In genomic region chr9:26892251-26893029, GRCh38 we compare ENCODE assay signal across 8 cellular contexts. TPM values are rescaled to one million over a fixed set of nuclear protein-coding genes. Genes with fewer than 3 reads are reported as not detected.
A peak's percentile ranks its signal among the peaks of the same experiment; 100 is the strongest.
DNase-seq lines count a peak whose midpoint lies in the region; TF ChIP-seq lines count a peak whose summit lies in the region.

CAAP1 (minus strand) TSS chr9:26892802; CDS start chr9:26892715, 87 bp downstream.

- H3K4me3 ChIP-seq in GM23248 (peak within 1 kb of the TSS; percentile 94), fibroblast of pulmonary artery (replicated peaks; ENCODE audit: low read depth, low read length) (peak within 1 kb of the TSS; percentile 98)

- peaks cover 22% of the 10 kb centered on the region for H3K4me1 Mint-ChIP-seq in nephron
- H3K4me1 Mint-ChIP-seq in stimulated activated naive CD8-positive, alpha-beta T cell treated with anti-CD3 and anti-CD28 coated beads, Interleukin-15, Interleukin-2, amounts not matched to agents 100 ng/mL and 50 ng/mL, for 24 hours (ENCODE audit: low read depth) = peaks cover 42% of the 10 kb centered on the region

- in situ Hi-C loops in GM23248 (cut with MboI) = no loop called here

- H3K36me3 Mint-ChIP-seq in nephron (ENCODE audit: low read depth) = peaks cover 7% of the 10 kb centered on the region
- peaks cover 7% of the 10 kb centered on the region for H3K36me3 Mint-ChIP-seq in stimulated activated naive CD8-positive, alpha-beta T cell treated with anti-CD3 and anti-CD28 coated beads, Interleukin-15, Interleukin-2, amounts not matched to agents 100 ng/mL and 50 ng/mL, for 24 hours (ENCODE audit: low read depth)

- no peaks in the 10 kb centered on the region; the same call in 1 of the 2 replicates for H4K20me1 ChIP-seq in GM23248 (ENCODE audit: insufficient read depth)

- peaks cover 2% of the 10 kb centered on the region for H3K9me3 Mint-ChIP-seq in nephron
- H3K9me3 Mint-ChIP-seq in stimulated activated naive CD8-positive, alpha-beta T cell treated with anti-CD3 and anti-CD28 coated beads, Interleukin-15, Interleukin-2, amounts not matched to agents 100 ng/mL and 50 ng/mL, for 24 hours = peaks cover 7% of the 10 kb centered on the region

- H3K27me3 Mint-ChIP-seq in nephron (ENCODE audit: low read depth) = peaks cover 4% of the 10 kb centered on the region
- no peaks in the 10 kb centered on the region for H3K27me3 Mint-ChIP-seq in stimulated activated naive CD8-positive, alpha-beta T cell treated with anti-CD3 and anti-CD28 coated beads, Interleukin-15, Interleukin-2, amounts not matched to agents 100 ng/mL and 50 ng/mL, for 24 hours

- H3K27me3 ChIP-seq in GM23248 (replicated peaks; ENCODE audit: insufficient read depth) = no peaks in the 10 kb centered on the region

- H3K27ac ChIP-seq in GM23248 (peak within 1 kb of the TSS; percentile 95), RWPE1 (peak within 1 kb of the TSS; percentile 99)

- peak within 1 kb of the TSS; percentile 99 for H3K4me2 ChIP-seq in GM23248 (ENCODE audit: unreplicated experiment)

- peak within 1 kb of the TSS; percentile 99 for H3K4me3 Mint-ChIP-seq in nephron
- H3K4me3 Mint-ChIP-seq in stimulated activated naive CD8-positive, alpha-beta T cell treated with anti-CD3 and anti-CD28 coated beads, Interleukin-15, Interleukin-2, amounts not matched to agents 100 ng/mL and 50 ng/mL, for 24 hours = peak within 1 kb of the TSS; percentile 97

- H3K36me3 ChIP-seq in GM23248 (ENCODE audit: low read depth) = no peaks in the 10 kb centered on the region

- H3K9me3 ChIP-seq in GM23248 (ENCODE audit: low read depth) = no peaks in the 10 kb centered on the region

- H3K27ac Mint-ChIP-seq in nephron = peak within 1 kb of the TSS; percentile 99 to 100 (median 99)
- H3K27ac Mint-ChIP-seq in stimulated activated naive CD8-positive, alpha-beta T cell treated with anti-CD3 and anti-CD28 coated beads, Interleukin-15, Interleukin-2, amounts not matched to agents 100 ng/mL and 50 ng/mL, for 24 hours = peak within 1 kb of the TSS; percentile 98

- peak within 1 kb of the TSS; percentile 97 for H2AFZ ChIP-seq in GM23248

- H3K9me2 ChIP-seq in GM23248 (ENCODE audit: insufficient read depth) = no peaks in the 10 kb centered on the region

- DNase-seq in EH (ENCODE audit: low read depth) (peak; percentile 92), GM23248 (peak; percentile 98), Kasumi-1 (lab: John Stamatoyannopoulos, UW) (peak; percentile 55 to 71), RWPE1 (ENCODE audit: low spot score) (peak; percentile 94), fibroblast of pulmonary artery (ENCODE audit: low read depth) (peak; percentile 93)
- DNase-seq in activated T-helper 9 cell treated with anti-CD3 and anti-CD28 coated beads, Interleukin-2, amount 50 U/mL, for 16 hours (ENCODE audit: low read depth) = peak; percentile 92

- peak within 1 kb of the TSS; percentile 92 for H3K9ac ChIP-seq in GM23248

- CTCF ChIA-PET in RWPE1 (lab: Yijun Ruan, JAX) = interaction anchor here (0.7 to 1.4 kb wide), 3 partner anchors 8 to 111 kb away, joined by 3 to 10 read pairs (median 5); no protein-coding TSS in a partner anchor

- peaks cover 45% of the 10 kb centered on the region for H3K79me2 ChIP-seq in GM23248 (ENCODE audit: insufficient read depth)

- H3K4me1 ChIP-seq in GM23248 (ENCODE audit: insufficient read depth) = peaks cover 13% of the 10 kb centered on the region; the same call in 1 of the 2 replicates

- POLR2A ChIA-PET in RWPE1 (lab: Yijun Ruan, JAX; ENCODE audit: low non-redundant PET) = no interaction called here

- WGBS in GM23248 (ENCODE audit: low coverage in 1 of 2, low lambda C conversion rate in 2 of 2, missing lambda C conversion rate in 2 of 2), 2 experiments = 0 to 1% methylated on average over 61 to 70 of the region's 70 CpGs

- peaks cover 16% of the 10 kb centered on the region for H3F3A ChIP-seq in GM23248 (ENCODE audit: insufficient read depth)

- TF ChIP-seq CTCF in RWPE1 (conservative IDR thresholded peaks at IDR 0.05; ENCODE audit: low read depth) = peak; percentile 75
- TF ChIP-seq CTCF in fibroblast of pulmonary artery (IDR thresholded peaks at IDR 0.05; ENCODE audit: low read length, missing control alignments) = peak; percentile 35
- peak; percentile 45 to 53 (median 51) for TF ChIP-seq CTCF in nephron (IDR thresholded peaks at IDR 0.05; ENCODE audit: unreplicated experiment in 3 of 3)

RNA-seq across cellular contexts. Expression of gene CAAP1, which starts in this region (rescaled TPM):
- total RNA-seq in GM23248 (2014; rRNA removed; shearing (Covaris generic)) = 17.2 and 23.1 TPM in 2 replicates
- 17.2 and 19.8 TPM in 2 replicates for polyA plus RNA-seq in GM23248 (2016; fragmentation: Nextera tagmentation; extraction: Ambion mirVana)

Comparison
In these comparisons a context has a peak if more than half of its experiments do, and no peak if none do; other contexts are left out.
1. Peak in every context shown above with its lines: DNase-seq, H3K4me3 ChIP-seq and H3K27ac ChIP-seq.